ENCODE assay signal across 23 cellular contexts in the genomic region with DNA sequence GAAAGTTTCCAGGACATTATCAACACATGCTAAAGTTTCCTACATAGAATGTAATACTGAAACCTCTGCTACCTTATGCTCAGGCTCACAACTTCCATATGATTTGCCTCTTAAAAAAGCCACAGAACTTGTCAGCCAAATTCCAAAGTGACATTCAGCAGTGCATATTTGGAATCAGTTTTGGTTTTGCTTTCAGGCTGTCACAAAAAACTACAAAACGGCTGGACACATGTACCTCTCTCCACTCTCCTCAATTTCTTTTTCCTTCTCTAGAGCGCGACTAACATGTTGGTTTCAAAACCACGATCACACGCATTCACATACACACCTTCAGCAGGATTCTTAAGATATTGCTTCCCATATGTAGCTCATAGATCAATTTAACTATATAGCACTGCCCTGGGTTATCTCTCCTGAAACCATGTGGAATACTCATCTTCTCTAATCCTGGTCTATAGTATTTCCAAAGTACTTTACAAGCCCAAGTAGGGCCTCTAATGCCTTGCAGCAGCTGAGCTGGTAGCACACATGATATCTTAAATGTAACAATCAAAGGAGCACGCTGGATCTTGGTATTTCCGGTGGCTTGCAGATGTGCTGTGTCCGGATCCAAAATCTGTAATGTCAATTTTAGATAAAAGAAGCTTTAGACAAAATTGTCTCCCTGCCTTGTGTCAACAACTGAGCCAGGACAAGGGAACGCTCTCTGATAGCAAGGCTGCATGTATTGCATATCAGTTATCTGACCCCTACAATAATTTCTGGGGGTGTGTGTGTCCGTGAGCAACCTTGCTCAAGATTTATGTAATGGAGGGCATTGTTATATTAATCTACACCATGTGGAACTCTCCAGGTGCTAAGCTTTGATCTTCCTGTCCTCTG.
"Had no signal": no experiment of that assay in that cellular context is flagged by ENCODE, and none has a peak within 500 bp of the region (broad histone marks: within the 10 kb centered on the region; RNA-seq: fewer than 3 reads in every experiment).

No MANE protein-coding gene starts in this region.

- H3K27me3 ChIP-seq: brain microvascular endothelial cell, cardiac muscle cell had no signal

- H3K4me3 ChIP-seq: cardiac muscle cell had no signal

- ATAC-seq: activated T-cell treated with anti-CD3 and anti-CD28 coated beads, Interleukin-2, amount 50 U/mL, for 4 hours; activated T-helper 17 cell treated with anti-CD3 and anti-CD28 coated beads, Interleukin-2, amount 50 U/mL, for 72 hours; T-helper 17 cell had no signal

- H3K36me3 ChIP-seq: brain microvascular endothelial cell, cardiac muscle cell had no signal

- DNase-seq: activated B cell treated with CpG ODN at 0.5 μM for 24 hours; activated CD4-positive, alpha-beta memory T cell treated with anti-CD3 and anti-CD28 coated beads for 36 hours; activated CD4-positive, alpha-beta T cell treated with anti-CD3 and anti-CD28 coated beads for 1 hour; activated CD4-positive, alpha-beta T cell treated with anti-CD3 and anti-CD28 coated beads, Interleukin-2, amount 10 ng/mL, durations not matched to agents 24 days and 14 days; activated CD8-positive, alpha-beta memory T cell treated with anti-CD3 and anti-CD28 coated beads for 24 hours; activated gamma-delta T cell; activated naive CD4-positive, alpha-beta T cell treated with anti-CD3 and anti-CD28 coated beads for 36 hours; activated T-cell treated with anti-CD3 and anti-CD28 coated beads, Interleukin-2, amount 50 U/mL, for 4 hours; brain microvascular endothelial cell; Karpas-422; MM.1S; NCI-H1105; NCI-H1436; NCI-H1694 treated with DMSO at 0.1 percent for 48 hours; NCI-H2029 treated with DMSO at 0.1 percent for 48 hours; NCI-H510A treated with DMSO at 0.1 percent for 48 hours; NCI-H69; NK-92 treated with Interleukin-12 subunit alpha and Interleukin-12 subunit beta, amount 100 ng/mL, for 24 hours; SIG-M5; T-helper 17 cell; T-helper 9 cell had no signal

- H3K27ac ChIP-seq: brain microvascular endothelial cell, cardiac muscle cell had no signal
